Comparison of ENCODE assay signal across 1 cellular context in the genomic region with DNA sequence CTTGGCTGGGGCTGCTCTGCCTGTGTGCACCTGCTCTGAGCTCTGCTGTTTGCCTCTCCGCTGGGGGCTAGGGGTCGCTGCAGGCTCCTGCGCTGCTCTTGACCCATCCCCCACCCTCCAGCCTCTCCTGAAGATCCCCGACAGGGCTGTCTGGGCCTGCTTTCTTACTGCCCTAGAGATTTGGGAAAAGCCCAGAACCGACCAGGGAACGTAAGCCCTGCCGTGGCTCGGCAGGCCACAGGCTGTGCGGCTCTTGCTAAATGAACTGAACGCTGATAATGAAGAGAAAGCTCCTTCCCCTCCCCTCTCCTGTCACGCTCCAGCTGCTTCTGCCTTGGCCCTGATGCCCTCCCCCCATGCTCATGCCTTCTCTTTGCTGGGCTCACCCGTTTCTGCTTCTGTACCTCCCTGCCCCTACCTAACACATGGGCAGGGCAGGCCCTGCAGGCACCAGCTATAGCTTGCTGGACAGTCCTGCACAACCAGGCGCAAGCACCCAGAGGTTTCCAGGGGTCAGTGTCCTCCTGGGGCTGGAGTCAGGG.
A peak's percentile ranks its signal among the peaks of the same experiment; 100 is the strongest.
TF ChIP-seq lines count a peak whose summit lies in the region.

No MANE protein-coding gene starts in this region.

TF ChIP-seq in HepG2, 621 proteins besides CTCF, POLR2A, EP300 and RAD21 (continued from another document and continues in another):
- TF ChIP-seq, protein P1, sequence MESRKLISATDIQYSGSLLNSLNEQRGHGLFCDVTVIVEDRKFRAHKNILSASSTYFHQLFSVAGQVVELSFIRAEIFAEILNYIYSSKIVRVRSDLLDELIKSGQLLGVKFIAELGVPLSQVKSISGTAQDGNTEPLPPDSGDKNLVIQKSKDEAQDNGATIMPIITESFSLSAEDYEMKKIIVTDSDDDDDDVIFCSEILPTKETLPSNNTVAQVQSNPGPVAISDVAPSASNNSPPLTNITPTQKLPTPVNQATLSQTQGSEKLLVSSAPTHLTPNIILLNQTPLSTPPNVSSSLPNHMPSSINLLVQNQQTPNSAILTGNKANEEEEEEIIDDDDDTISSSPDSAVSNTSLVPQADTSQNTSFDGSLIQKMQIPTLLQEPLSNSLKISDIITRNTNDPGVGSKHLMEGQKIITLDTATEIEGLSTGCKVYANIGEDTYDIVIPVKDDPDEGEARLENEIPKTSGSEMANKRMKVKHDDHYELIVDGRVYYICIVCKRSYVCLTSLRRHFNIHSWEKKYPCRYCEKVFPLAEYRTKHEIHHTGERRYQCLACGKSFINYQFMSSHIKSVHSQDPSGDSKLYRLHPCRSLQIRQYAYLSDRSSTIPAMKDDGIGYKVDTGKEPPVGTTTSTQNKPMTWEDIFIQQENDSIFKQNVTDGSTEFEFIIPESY (CRISPR knock-in tag; IDR thresholded peaks at IDR 0.05) = peak; percentile 65
- peak; percentile 88; the same call in 1 of the 2 replicates for TF ChIP-seq ZNF556 (CRISPR knock-in tag; IDR thresholded peaks at IDR 0.05; ENCODE audit: borderline replicate concordance)
- TF ChIP-seq KAT7 (CRISPR knock-in tag; IDR thresholded peaks at IDR 0.05; ENCODE audit: borderline replicate concordance) = no peak
- TF ChIP-seq ONECUT2 (CRISPR knock-in tag; IDR thresholded peaks at IDR 0.05) = no peak
- no peak for TF ChIP-seq MTF2 (CRISPR knock-in tag; IDR thresholded peaks at IDR 0.05; ENCODE audit: borderline replicate concordance)
- 0 out of 2 replicates have a peak, but pooled peaks have one; percentile 56 for TF ChIP-seq ZNF343 (CRISPR knock-in tag; IDR thresholded peaks at IDR 0.05)
- peak; percentile 54 for TF ChIP-seq HNRNPLL (IDR thresholded peaks at IDR 0.05; ENCODE audit: low read depth, low read length, poor library complexity, severe bottlenecking)
- TF ChIP-seq, protein P2, sequence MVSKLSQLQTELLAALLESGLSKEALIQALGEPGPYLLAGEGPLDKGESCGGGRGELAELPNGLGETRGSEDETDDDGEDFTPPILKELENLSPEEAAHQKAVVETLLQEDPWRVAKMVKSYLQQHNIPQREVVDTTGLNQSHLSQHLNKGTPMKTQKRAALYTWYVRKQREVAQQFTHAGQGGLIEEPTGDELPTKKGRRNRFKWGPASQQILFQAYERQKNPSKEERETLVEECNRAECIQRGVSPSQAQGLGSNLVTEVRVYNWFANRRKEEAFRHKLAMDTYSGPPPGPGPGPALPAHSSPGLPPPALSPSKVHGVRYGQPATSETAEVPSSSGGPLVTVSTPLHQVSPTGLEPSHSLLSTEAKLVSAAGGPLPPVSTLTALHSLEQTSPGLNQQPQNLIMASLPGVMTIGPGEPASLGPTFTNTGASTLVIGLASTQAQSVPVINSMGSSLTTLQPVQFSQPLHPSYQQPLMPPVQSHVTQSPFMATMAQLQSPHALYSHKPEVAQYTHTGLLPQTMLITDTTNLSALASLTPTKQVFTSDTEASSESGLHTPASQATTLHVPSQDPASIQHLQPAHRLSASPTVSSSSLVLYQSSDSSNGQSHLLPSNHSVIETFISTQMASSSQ (IDR thresholded peaks at IDR 0.05; ENCODE audit: low read depth) = no peak
- TF ChIP-seq, protein P2 (CRISPR knock-in tag; IDR thresholded peaks at IDR 0.05; ENCODE audit: borderline replicate concordance) = 0 out of 2 replicates have a peak, but pooled peaks have one; percentile 36
- no peak for TF ChIP-seq IRX3 (CRISPR knock-in tag; IDR thresholded peaks at IDR 0.05; ENCODE audit: borderline replicate concordance, low read depth)
- TF ChIP-seq, protein P3, sequence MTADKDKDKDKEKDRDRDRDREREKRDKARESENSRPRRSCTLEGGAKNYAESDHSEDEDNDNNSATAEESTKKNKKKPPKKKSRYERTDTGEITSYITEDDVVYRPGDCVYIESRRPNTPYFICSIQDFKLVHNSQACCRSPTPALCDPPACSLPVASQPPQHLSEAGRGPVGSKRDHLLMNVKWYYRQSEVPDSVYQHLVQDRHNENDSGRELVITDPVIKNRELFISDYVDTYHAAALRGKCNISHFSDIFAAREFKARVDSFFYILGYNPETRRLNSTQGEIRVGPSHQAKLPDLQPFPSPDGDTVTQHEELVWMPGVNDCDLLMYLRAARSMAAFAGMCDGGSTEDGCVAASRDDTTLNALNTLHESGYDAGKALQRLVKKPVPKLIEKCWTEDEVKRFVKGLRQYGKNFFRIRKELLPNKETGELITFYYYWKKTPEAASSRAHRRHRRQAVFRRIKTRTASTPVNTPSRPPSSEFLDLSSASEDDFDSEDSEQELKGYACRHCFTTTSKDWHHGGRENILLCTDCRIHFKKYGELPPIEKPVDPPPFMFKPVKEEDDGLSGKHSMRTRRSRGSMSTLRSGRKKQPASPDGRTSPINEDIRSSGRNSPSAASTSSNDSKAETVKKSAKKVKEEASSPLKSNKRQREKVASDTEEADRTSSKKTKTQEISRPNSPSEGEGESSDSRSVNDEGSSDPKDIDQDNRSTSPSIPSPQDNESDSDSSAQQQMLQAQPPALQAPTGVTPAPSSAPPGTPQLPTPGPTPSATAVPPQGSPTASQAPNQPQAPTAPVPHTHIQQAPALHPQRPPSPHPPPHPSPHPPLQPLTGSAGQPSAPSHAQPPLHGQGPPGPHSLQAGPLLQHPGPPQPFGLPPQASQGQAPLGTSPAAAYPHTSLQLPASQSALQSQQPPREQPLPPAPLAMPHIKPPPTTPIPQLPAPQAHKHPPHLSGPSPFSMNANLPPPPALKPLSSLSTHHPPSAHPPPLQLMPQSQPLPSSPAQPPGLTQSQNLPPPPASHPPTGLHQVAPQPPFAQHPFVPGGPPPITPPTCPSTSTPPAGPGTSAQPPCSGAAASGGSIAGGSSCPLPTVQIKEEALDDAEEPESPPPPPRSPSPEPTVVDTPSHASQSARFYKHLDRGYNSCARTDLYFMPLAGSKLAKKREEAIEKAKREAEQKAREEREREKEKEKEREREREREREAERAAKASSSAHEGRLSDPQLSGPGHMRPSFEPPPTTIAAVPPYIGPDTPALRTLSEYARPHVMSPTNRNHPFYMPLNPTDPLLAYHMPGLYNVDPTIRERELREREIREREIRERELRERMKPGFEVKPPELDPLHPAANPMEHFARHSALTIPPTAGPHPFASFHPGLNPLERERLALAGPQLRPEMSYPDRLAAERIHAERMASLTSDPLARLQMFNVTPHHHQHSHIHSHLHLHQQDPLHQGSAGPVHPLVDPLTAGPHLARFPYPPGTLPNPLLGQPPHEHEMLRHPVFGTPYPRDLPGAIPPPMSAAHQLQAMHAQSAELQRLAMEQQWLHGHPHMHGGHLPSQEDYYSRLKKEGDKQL (CRISPR knock-in tag; IDR thresholded peaks at IDR 0.05; ENCODE audit: low read depth) = no peak
- no peak for TF ChIP-seq MED13 (CRISPR knock-in tag; IDR thresholded peaks at IDR 0.05)
- TF ChIP-seq, protein P4, sequence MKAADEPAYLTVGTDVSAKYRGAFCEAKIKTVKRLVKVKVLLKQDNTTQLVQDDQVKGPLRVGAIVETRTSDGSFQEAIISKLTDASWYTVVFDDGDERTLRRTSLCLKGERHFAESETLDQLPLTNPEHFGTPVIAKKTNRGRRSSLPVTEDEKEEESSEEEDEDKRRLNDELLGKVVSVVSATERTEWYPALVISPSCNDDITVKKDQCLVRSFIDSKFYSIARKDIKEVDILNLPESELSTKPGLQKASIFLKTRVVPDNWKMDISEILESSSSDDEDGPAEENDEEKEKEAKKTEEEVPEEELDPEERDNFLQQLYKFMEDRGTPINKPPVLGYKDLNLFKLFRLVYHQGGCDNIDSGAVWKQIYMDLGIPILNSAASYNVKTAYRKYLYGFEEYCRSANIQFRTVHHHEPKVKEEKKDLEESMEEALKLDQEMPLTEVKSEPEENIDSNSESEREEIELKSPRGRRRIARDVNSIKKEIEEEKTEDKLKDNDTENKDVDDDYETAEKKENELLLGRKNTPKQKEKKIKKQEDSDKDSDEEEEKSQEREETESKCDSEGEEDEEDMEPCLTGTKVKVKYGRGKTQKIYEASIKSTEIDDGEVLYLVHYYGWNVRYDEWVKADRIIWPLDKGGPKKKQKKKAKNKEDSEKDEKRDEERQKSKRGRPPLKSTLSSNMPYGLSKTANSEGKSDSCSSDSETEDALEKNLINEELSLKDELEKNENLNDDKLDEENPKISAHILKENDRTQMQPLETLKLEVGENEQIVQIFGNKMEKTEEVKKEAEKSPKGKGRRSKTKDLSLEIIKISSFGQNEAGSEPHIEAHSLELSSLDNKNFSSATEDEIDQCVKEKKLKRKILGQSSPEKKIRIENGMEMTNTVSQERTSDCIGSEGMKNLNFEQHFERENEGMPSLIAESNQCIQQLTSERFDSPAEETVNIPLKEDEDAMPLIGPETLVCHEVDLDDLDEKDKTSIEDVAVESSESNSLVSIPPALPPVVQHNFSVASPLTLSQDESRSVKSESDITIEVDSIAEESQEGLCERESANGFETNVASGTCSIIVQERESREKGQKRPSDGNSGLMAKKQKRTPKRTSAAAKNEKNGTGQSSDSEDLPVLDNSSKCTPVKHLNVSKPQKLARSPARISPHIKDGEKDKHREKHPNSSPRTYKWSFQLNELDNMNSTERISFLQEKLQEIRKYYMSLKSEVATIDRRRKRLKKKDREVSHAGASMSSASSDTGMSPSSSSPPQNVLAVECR (CRISPR knock-in tag; IDR thresholded peaks at IDR 0.05; ENCODE audit: borderline replicate concordance) = peak; percentile 56; the same call in 1 of the 2 replicates
- TF ChIP-seq, protein P5, sequence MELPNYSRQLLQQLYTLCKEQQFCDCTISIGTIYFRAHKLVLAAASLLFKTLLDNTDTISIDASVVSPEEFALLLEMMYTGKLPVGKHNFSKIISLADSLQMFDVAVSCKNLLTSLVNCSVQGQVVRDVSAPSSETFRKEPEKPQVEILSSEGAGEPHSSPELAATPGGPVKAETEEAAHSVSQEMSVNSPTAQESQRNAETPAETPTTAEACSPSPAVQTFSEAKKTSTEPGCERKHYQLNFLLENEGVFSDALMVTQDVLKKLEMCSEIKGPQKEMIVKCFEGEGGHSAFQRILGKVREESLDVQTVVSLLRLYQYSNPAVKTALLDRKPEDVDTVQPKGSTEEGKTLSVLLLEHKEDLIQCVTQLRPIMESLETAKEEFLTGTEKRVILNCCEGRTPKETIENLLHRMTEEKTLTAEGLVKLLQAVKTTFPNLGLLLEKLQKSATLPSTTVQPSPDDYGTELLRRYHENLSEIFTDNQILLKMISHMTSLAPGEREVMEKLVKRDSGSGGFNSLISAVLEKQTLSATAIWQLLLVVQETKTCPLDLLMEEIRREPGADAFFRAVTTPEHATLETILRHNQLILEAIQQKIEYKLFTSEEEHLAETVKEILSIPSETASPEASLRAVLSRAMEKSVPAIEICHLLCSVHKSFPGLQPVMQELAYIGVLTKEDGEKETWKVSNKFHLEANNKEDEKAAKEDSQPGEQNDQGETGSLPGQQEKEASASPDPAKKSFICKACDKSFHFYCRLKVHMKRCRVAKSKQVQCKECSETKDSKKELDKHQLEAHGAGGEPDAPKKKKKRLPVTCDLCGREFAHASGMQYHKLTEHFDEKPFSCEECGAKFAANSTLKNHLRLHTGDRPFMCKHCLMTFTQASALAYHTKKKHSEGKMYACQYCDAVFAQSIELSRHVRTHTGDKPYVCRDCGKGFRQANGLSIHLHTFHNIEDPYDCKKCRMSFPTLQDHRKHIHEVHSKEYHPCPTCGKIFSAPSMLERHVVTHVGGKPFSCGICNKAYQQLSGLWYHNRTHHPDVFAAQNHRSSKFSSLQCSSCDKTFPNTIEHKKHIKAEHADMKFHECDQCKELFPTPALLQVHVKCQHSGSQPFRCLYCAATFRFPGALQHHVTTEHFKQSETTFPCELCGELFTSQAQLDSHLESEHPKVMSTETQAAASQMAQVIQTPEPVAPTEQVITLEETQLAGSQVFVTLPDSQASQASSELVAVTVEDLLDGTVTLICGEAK (IDR thresholded peaks at IDR 0.05) = no peak
- TF ChIP-seq, protein P5 (CRISPR knock-in tag; IDR thresholded peaks at IDR 0.05) = peak; percentile 72; the same call in 1 of the 2 replicates
- peak; percentile 89 for TF ChIP-seq IKZF4 (CRISPR knock-in tag; IDR thresholded peaks at IDR 0.05; ENCODE audit: borderline replicate concordance, low read depth, not compliant biosample characterization)
- TF ChIP-seq FOXA3 (CRISPR knock-in tag; IDR thresholded peaks at IDR 0.05) = peak; percentile 53; the same call in 1 of the 2 replicates
- TF ChIP-seq, protein P6, sequence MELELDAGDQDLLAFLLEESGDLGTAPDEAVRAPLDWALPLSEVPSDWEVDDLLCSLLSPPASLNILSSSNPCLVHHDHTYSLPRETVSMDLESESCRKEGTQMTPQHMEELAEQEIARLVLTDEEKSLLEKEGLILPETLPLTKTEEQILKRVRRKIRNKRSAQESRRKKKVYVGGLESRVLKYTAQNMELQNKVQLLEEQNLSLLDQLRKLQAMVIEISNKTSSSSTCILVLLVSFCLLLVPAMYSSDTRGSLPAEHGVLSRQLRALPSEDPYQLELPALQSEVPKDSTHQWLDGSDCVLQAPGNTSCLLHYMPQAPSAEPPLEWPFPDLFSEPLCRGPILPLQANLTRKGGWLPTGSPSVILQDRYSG (CRISPR knock-in tag; IDR thresholded peaks at IDR 0.05) = no peak
- no peak for TF ChIP-seq ZNF562 (CRISPR knock-in tag; IDR thresholded peaks at IDR 0.05; ENCODE audit: borderline replicate concordance)
- TF ChIP-seq RXRB (CRISPR knock-in tag; IDR thresholded peaks at IDR 0.05; ENCODE audit: borderline replicate concordance) = peak; percentile 76
- peak; percentile 59 for TF ChIP-seq SRSF1 (optimal IDR thresholded peaks at IDR 0.05; ENCODE audit: low read depth, low read length)
